1 cellular context compared by ENCODE assay signal in the genomic region with DNA sequence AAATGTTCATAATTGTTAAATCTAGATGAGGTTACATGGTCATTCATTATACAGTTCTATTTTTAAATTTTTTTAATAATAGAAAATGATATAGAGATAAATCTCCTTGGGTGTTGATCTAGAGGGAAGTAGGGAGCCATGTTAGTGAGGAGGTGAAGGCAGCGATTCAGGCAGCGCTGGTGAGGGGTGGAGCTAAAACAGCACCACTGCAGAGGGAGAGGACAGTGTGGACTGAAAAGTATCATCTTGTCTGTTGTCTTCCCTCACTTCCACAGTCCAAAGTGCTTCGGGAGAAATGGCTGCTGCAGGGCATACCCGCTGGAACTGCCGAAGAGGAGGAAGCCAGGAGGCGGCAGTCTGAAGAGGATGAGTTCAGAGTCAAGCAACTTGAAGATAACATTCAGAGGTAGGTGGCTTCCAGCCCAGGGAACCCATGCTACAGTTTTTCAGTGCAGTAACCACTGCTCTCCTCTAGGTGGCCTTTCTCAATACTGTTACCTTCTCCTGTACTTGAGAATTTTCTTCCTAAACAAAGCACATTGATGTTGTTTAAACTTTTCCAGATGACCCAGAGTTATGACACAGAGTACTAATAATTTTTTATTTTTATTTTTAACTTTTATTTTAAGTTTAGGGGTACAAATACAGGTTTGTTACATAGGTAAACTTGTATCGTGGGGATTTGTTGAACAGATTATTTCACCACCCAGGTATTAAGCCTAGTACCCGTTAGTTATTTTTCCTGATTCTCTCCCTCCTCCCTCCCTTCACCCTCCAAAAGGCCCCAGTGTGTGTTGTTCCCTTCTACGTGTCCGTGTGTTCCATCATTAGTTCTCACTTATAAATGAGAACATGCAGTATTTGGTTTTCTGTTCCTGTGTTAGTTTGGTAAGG.
TF ChIP-seq lines count a peak whose summit lies in the region.

No MANE protein-coding gene starts in this region.

TF ChIP-seq in K562, 482 proteins besides CTCF, POLR2A, EP300 and RAD21 (continued from another document):
- TF ChIP-seq, protein P1, sequence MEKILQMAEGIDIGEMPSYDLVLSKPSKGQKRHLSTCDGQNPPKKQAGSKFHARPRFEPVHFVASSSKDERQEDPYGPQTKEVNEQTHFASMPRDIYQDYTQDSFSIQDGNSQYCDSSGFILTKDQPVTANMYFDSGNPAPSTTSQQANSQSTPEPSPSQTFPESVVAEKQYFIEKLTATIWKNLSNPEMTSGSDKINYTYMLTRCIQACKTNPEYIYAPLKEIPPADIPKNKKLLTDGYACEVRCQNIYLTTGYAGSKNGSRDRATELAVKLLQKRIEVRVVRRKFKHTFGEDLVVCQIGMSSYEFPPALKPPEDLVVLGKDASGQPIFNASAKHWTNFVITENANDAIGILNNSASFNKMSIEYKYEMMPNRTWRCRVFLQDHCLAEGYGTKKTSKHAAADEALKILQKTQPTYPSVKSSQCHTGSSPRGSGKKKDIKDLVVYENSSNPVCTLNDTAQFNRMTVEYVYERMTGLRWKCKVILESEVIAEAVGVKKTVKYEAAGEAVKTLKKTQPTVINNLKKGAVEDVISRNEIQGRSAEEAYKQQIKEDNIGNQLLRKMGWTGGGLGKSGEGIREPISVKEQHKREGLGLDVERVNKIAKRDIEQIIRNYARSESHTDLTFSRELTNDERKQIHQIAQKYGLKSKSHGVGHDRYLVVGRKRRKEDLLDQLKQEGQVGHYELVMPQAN (IDR thresholded peaks at IDR 0.05; ENCODE audit: borderline replicate concordance): no peak
- TF ChIP-seq PML (IDR thresholded peaks at IDR 0.05; ENCODE audit: low read length): no peak
- TF ChIP-seq CCNT2 (IDR thresholded peaks at IDR 0.05; ENCODE audit: borderline replicate concordance, extremely low read depth, insufficient read length, low read depth, low read length): no peak
- TF ChIP-seq GTF2F1 (IDR thresholded peaks at IDR 0.05; ENCODE audit: low read depth, low read length): no peak
- TF ChIP-seq, protein P2, sequence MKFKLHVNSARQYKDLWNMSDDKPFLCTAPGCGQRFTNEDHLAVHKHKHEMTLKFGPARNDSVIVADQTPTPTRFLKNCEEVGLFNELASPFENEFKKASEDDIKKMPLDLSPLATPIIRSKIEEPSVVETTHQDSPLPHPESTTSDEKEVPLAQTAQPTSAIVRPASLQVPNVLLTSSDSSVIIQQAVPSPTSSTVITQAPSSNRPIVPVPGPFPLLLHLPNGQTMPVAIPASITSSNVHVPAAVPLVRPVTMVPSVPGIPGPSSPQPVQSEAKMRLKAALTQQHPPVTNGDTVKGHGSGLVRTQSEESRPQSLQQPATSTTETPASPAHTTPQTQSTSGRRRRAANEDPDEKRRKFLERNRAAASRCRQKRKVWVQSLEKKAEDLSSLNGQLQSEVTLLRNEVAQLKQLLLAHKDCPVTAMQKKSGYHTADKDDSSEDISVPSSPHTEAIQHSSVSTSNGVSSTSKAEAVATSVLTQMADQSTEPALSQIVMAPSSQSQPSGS (CRISPR knock-in tag; IDR thresholded peaks at IDR 0.05): no peak
- no peak for TF ChIP-seq RCOR1 (IDR thresholded peaks at IDR 0.05; ENCODE audit: borderline replicate concordance in 1 of 2, low read depth in 2 of 2, low read length in 2 of 2)
- no peak for TF ChIP-seq BRF1 (IDR thresholded peaks at IDR 0.05; ENCODE audit: borderline replicate concordance, extremely low read depth, insufficient read length)
- no peak for TF ChIP-seq KAT7 (CRISPR knock-in tag; IDR thresholded peaks at IDR 0.05; ENCODE audit: borderline replicate concordance)
- TF ChIP-seq HNRNPLL (IDR thresholded peaks at IDR 0.05; ENCODE audit: low read depth, low read length, poor library complexity, severe bottlenecking): no peak
- TF ChIP-seq, protein P3, sequence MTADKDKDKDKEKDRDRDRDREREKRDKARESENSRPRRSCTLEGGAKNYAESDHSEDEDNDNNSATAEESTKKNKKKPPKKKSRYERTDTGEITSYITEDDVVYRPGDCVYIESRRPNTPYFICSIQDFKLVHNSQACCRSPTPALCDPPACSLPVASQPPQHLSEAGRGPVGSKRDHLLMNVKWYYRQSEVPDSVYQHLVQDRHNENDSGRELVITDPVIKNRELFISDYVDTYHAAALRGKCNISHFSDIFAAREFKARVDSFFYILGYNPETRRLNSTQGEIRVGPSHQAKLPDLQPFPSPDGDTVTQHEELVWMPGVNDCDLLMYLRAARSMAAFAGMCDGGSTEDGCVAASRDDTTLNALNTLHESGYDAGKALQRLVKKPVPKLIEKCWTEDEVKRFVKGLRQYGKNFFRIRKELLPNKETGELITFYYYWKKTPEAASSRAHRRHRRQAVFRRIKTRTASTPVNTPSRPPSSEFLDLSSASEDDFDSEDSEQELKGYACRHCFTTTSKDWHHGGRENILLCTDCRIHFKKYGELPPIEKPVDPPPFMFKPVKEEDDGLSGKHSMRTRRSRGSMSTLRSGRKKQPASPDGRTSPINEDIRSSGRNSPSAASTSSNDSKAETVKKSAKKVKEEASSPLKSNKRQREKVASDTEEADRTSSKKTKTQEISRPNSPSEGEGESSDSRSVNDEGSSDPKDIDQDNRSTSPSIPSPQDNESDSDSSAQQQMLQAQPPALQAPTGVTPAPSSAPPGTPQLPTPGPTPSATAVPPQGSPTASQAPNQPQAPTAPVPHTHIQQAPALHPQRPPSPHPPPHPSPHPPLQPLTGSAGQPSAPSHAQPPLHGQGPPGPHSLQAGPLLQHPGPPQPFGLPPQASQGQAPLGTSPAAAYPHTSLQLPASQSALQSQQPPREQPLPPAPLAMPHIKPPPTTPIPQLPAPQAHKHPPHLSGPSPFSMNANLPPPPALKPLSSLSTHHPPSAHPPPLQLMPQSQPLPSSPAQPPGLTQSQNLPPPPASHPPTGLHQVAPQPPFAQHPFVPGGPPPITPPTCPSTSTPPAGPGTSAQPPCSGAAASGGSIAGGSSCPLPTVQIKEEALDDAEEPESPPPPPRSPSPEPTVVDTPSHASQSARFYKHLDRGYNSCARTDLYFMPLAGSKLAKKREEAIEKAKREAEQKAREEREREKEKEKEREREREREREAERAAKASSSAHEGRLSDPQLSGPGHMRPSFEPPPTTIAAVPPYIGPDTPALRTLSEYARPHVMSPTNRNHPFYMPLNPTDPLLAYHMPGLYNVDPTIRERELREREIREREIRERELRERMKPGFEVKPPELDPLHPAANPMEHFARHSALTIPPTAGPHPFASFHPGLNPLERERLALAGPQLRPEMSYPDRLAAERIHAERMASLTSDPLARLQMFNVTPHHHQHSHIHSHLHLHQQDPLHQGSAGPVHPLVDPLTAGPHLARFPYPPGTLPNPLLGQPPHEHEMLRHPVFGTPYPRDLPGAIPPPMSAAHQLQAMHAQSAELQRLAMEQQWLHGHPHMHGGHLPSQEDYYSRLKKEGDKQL (CRISPR knock-in tag; IDR thresholded peaks at IDR 0.05; ENCODE audit: borderline replicate concordance): no peak
